14 cellular contexts compared by ENCODE assay signal in genomic region chr6:57220083-57220703, GRCh38. TPM values are rescaled to one million over a fixed set of nuclear protein-coding genes. Genes with fewer than 3 reads are reported as not detected.
DNase-seq lines count a peak whose midpoint lies in the region; ATAC-seq, FAIRE-seq and TF ChIP-seq lines count a peak whose summit lies in the region.
"Had no signal": no experiment of that assay in that cellular context is flagged by ENCODE, and none has a peak within 500 bp of the region (broad histone marks: within the 10 kb centered on the region; RNA-seq: fewer than 3 reads in every experiment).

No MANE protein-coding gene starts in this region.

- H3K9ac ChIP-seq in SK-N-MC (ENCODE audit: insufficient read length) (no peak overlapping the region), endothelial cell of umbilical vein (replicated peaks; ENCODE audit: extremely low read depth, insufficient read depth, low read length) (no peak overlapping the region)

- TF ChIP-seq POLR2A in H54 (IDR thresholded peaks at IDR 0.05; ENCODE audit: low read depth, low read length) (no peak), endothelial cell of umbilical vein (IDR thresholded peaks at IDR 0.05; ENCODE audit: low read depth, low read length) (no peak)

- H3K27me3 Mint-ChIP-seq in progenitor cell of endocrine pancreas = no peaks in the 10 kb centered on the region

- TF ChIP-seq CTCF in endothelial cell of umbilical vein (IDR thresholded peaks at IDR 0.05; ENCODE audit: extremely low read depth in 1 of 2, insufficient read depth in 1 of 2, low read depth in 1 of 2, low read length in 2 of 2) = no peak
- no peak for TF ChIP-seq CTCF in progenitor cell of endocrine pancreas (IDR thresholded peaks at IDR 0.05; ENCODE audit: unreplicated experiment)
- no peak for TF ChIP-seq CTCF in GM13977 (IDR thresholded peaks at IDR 0.05; ENCODE audit: extremely low read depth, insufficient read depth, missing control alignments)

- POLR2A ChIA-PET in endothelial cell of umbilical vein (lab: Charles Lee) = no interaction called here

- H3K36me3 ChIP-seq in SK-N-MC (ENCODE audit: insufficient read depth, low read length) (peaks cover 26% of the 10 kb centered on the region), endothelial cell of umbilical vein (ENCODE audit: control insufficient read depth in 2 of 2, extremely low read depth in 1 of 2, insufficient read depth in 2 of 2, low read length in 2 of 2) (no peaks in the 10 kb centered on the region)

- peaks cover 11% of the 10 kb centered on the region for H3K4me1 ChIP-seq in endothelial cell of umbilical vein (ENCODE audit: control insufficient read depth, extremely low read depth, insufficient read depth, low read length)

- H3K4me3 Mint-ChIP-seq in progenitor cell of endocrine pancreas (ENCODE audit: low read depth) = peak overlapping the region; percentile 58
- H3K4me3 Mint-ChIP-seq: memory B cell had no signal

- no peak for ATAC-seq in GM18498 (IDR thresholded peaks at IDR 0.05; ENCODE audit: unreplicated experiment)

- H3K4me1 Mint-ChIP-seq in progenitor cell of endocrine pancreas (ENCODE audit: low read depth) = peaks cover 32% of the 10 kb centered on the region

- H3K36me3 Mint-ChIP-seq in progenitor cell of endocrine pancreas (ENCODE audit: insufficient read depth) = peaks cover 28% of the 10 kb centered on the region
- H3K36me3 Mint-ChIP-seq: memory B cell had no signal

- peak overlapping the region; percentile 6 for H3K4me2 ChIP-seq in endothelial cell of umbilical vein (ENCODE audit: insufficient read depth, low read length)

- H3K9me3 Mint-ChIP-seq in progenitor cell of endocrine pancreas (ENCODE audit: low read depth) = peaks cover 14% of the 10 kb centered on the region

- intact Hi-C loops in endothelial cell of umbilical vein (cut with micrococcal nuclease) = no loop called here

- FAIRE-seq in H54 (lab: Jason Lieb, UNC) (peak; percentile 11), endothelial cell of umbilical vein (lab: Jason Lieb, UNC) (no peak)

- CTCF ChIA-PET in endothelial cell of umbilical vein (lab: Charles Lee) = no interaction called here

- H3K9me3 ChIP-seq in SK-N-MC (ENCODE audit: low read depth, low read length) (peaks cover 10% of the 10 kb centered on the region; the same call in 1 of the 2 replicates), endothelial cell of umbilical vein (replicated peaks; ENCODE audit: control insufficient read depth, insufficient read depth, low read length) (no peaks in the 10 kb centered on the region)

- H3K27ac ChIP-seq in SK-N-MC (no peak overlapping the region), endothelial cell of umbilical vein (ENCODE audit: insufficient read depth, low read depth, low read length) (no peak overlapping the region)

- H3K9me1 ChIP-seq in endothelial cell of umbilical vein (replicated peaks; ENCODE audit: control insufficient read depth, extremely low read depth, insufficient read depth, low read length) = no peaks in the 10 kb centered on the region

- H3K4me3 ChIP-seq in SK-N-MC (0 out of 2 replicates have a peak overlapping the region, but pooled peaks have one; percentile 8), endothelial cell of umbilical vein (replicated peaks in 1 of 3; ENCODE audit: insufficient read depth in 1 of 3, low read depth in 1 of 3, low read length in 3 of 3) (no peak overlapping the region)

- no peaks in the 10 kb centered on the region for H4K20me1 ChIP-seq in endothelial cell of umbilical vein (replicated peaks; ENCODE audit: control insufficient read depth, extremely low read depth, insufficient read depth, low read length)

- dilution Hi-C loops in endothelial cell of umbilical vein (cut with MboI; ENCODE audit: extremely low pct_ligation_motif_present, low sequenced_read_pairs) = no loop called here

- no peak overlapping the region for H2AFZ ChIP-seq in endothelial cell of umbilical vein (ENCODE audit: low read depth, low read length)

- no peaks in the 10 kb centered on the region for H3K27me3 ChIP-seq in endothelial cell of umbilical vein (ENCODE audit: control insufficient read depth in 2 of 2, insufficient read depth in 2 of 2, low read length in 2 of 2)

- BruUV-seq in endothelial cell of umbilical vein (replicated peaks; lab: Mats Ljungman, UMichigan) = no TSS peak

- no peak overlapping the region for H3K27ac Mint-ChIP-seq in progenitor cell of endocrine pancreas
- H3K27ac Mint-ChIP-seq: memory B cell had no signal

- H3K79me2 ChIP-seq in endothelial cell of umbilical vein (ENCODE audit: control insufficient read depth, insufficient read depth, low read length) = peaks cover 35% of the 10 kb centered on the region

- in situ Hi-C loops in GM13977 (cut with MboI; ENCODE audit: low pct_unique_long_range_greater_than_20kb, low sequenced_read_pairs, unreplicated experiment) = no loop called here

- DNase-seq in H54 (ENCODE audit: insufficient read length, low spot score) (no peak), SK-N-MC (ENCODE audit: low read depth, low spot score) (no peak), endothelial cell of umbilical vein (ENCODE audit: low read depth, low spot score) (no peak), progenitor cell of endocrine pancreas (ENCODE audit: low spot score, unreplicated experiment) (no peak), C1 segment of cervical spinal cord (lab: John Stamatoyannopoulos, UW) (no peak), GM13977 (ENCODE audit: low spot score) (no peak), cerebellar nuclear complex (lab: John Stamatoyannopoulos, UW) (no peak)
- DNase-seq: caudate nucleus, DMS79, head of caudate nucleus, NCI-H226, SIG-M5 had no signal

TF ChIP-seq in endothelial cell of umbilical vein, 7 proteins besides CTCF, POLR2A, EP300 and RAD21:
- TF ChIP-seq GATA2 (IDR thresholded peaks at IDR 0.05; ENCODE audit: insufficient read depth, insufficient read length, low read depth, low read length) (no peak), MYC (IDR thresholded peaks at IDR 0.05; ENCODE audit: low read depth, low read length) (no peak)

RNA-seq across cellular contexts. Expression of gene RAB23, which starts 1.9 kb away (rescaled TPM):
- total RNA-seq in endothelial cell of umbilical vein (8.8 and 9.4 TPM in 2 replicates), progenitor cell of endocrine pancreas (15.3 and 16.6 TPM in 2 replicates)
- polyA plus RNA-seq in endothelial cell of umbilical vein = 3.3 and 3.4 TPM in 2 replicates
- polyA plus RNA-seq in endothelial cell of umbilical vein (2011; cell fraction: cytosol; rRNA removed) = 4.6 TPM in 2 replicates
- polyA plus RNA-seq in endothelial cell of umbilical vein (2011; cell fraction: nucleus; rRNA removed) = 3.3 and 4.3 TPM in 2 replicates
- 9.1 and 11.8 TPM in 2 replicates for polyA plus RNA-seq in endothelial cell of umbilical vein (2012)
- polyA minus RNA-seq in endothelial cell of umbilical vein = 4.5 and 5.2 TPM in 2 replicates
- 5.3 TPM for polyA minus RNA-seq in endothelial cell of umbilical vein (2011; cell fraction: cytosol; rRNA and poly(A)+ RNA removed)
- polyA minus RNA-seq in endothelial cell of umbilical vein (2011; cell fraction: nucleus; rRNA and poly(A)+ RNA removed) = 2.9 and 4.4 TPM in 2 replicates

RNA-seq across cellular contexts. Expression of gene BAG2, which starts 48.1 kb away (rescaled TPM):
- total RNA-seq in endothelial cell of umbilical vein (3.6 and 3.9 TPM in 2 replicates), progenitor cell of endocrine pancreas (4.8 and 4.9 TPM in 2 replicates)
- polyA plus RNA-seq in endothelial cell of umbilical vein = 0.91 and 1.1 TPM in 2 replicates
- 1.5 and 1.6 TPM in 2 replicates for polyA plus RNA-seq in endothelial cell of umbilical vein (2011; cell fraction: cytosol; rRNA removed)
- polyA plus RNA-seq in endothelial cell of umbilical vein (2011; cell fraction: nucleus; rRNA removed) = 1.0 and 1.4 TPM in 2 replicates
- polyA plus RNA-seq in endothelial cell of umbilical vein (2012) = 2.1 and 4.8 TPM in 2 replicates
- polyA minus RNA-seq in endothelial cell of umbilical vein = 0.91 and 1.5 TPM in 2 replicates
- polyA minus RNA-seq in endothelial cell of umbilical vein (2011; cell fraction: cytosol; rRNA and poly(A)+ RNA removed) = 10.3 TPM
- polyA minus RNA-seq in endothelial cell of umbilical vein (2011; cell fraction: nucleus; rRNA and poly(A)+ RNA removed) = 2.0 and 2.5 TPM in 2 replicates
